ENCODE assay signal across 1 cellular context in the genomic region with DNA sequence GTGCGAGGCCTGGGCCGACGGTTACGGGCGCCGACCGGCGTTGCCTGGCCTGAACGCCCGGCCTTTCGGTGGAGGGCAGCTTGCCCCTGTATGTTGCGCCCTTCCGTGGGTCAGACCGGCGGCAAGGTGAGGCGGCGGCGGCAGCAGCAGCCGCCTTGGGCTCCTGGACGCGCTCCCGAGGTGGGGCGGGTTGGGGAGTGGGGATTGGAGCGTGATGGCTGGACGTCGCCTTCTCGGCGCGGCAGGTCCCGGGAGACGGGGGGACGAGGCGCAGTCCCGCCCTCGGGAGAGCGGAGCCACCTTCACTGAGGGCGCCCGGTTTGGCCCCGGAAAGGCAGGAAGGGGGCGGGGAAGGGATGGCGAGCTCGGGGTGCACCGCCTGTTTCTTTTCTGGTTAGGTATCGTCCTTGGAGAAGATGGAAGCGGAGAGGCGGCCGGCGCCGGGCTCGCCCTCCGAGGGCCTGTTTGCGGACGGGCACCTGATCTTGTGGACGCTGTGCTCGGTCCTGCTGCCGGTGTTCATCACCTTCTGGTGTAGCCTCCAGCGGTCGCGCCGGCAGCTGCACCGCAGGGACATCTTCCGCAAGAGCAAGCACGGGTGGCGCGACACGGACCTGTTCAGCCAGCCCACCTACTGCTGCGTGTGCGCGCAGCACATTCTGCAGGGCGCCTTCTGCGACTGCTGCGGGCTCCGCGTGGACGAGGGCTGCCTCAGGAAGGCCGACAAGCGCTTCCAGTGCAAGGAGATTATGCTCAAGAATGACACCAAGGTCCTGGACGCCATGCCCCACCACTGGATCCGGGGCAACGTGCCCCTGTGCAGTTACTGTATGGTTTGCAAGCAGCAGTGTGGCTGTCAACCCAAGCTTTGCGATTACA.
TF ChIP-seq lines count a peak whose summit lies in the region.

No MANE protein-coding gene starts in this region.

TF ChIP-seq in HepG2, 621 proteins besides CTCF, POLR2A, EP300 and RAD21 (continued from another document and continues in another):
- TF ChIP-seq, protein P1, sequence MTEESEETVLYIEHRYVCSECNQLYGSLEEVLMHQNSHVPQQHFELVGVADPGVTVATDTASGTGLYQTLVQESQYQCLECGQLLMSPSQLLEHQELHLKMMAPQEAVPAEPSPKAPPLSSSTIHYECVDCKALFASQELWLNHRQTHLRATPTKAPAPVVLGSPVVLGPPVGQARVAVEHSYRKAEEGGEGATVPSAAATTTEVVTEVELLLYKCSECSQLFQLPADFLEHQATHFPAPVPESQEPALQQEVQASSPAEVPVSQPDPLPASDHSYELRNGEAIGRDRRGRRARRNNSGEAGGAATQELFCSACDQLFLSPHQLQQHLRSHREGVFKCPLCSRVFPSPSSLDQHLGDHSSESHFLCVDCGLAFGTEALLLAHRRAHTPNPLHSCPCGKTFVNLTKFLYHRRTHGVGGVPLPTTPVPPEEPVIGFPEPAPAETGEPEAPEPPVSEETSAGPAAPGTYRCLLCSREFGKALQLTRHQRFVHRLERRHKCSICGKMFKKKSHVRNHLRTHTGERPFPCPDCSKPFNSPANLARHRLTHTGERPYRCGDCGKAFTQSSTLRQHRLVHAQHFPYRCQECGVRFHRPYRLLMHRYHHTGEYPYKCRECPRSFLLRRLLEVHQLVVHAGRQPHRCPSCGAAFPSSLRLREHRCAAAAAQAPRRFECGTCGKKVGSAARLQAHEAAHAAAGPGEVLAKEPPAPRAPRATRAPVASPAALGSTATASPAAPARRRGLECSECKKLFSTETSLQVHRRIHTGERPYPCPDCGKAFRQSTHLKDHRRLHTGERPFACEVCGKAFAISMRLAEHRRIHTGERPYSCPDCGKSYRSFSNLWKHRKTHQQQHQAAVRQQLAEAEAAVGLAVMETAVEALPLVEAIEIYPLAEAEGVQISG (CRISPR knock-in tag; IDR thresholded peaks at IDR 0.05), result peak; percentile 43; the same call in 1 of the 2 replicates
- peak; percentile 26; the same call in 1 of the 2 replicates for TF ChIP-seq HOXA3 (CRISPR knock-in tag; IDR thresholded peaks at IDR 0.05)
- TF ChIP-seq HINFP (CRISPR knock-in tag; IDR thresholded peaks at IDR 0.05; ENCODE audit: low read depth), result 0 out of 2 replicates have a peak, but pooled peaks have one; percentile 17
- no peak for TF ChIP-seq ZNF260 (CRISPR knock-in tag; IDR thresholded peaks at IDR 0.05; ENCODE audit: borderline replicate concordance, low read depth)
- TF ChIP-seq, protein P2, sequence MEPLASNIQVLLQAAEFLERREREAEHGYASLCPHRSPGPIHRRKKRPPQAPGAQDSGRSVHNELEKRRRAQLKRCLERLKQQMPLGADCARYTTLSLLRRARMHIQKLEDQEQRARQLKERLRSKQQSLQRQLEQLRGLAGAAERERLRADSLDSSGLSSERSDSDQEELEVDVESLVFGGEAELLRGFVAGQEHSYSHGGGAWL (CRISPR knock-in tag; IDR thresholded peaks at IDR 0.05), result no peak
- TF ChIP-seq ZGPAT (CRISPR knock-in tag; IDR thresholded peaks at IDR 0.05), result peak; percentile 17; the same call in 1 of the 2 replicates
- TF ChIP-seq, protein P3, sequence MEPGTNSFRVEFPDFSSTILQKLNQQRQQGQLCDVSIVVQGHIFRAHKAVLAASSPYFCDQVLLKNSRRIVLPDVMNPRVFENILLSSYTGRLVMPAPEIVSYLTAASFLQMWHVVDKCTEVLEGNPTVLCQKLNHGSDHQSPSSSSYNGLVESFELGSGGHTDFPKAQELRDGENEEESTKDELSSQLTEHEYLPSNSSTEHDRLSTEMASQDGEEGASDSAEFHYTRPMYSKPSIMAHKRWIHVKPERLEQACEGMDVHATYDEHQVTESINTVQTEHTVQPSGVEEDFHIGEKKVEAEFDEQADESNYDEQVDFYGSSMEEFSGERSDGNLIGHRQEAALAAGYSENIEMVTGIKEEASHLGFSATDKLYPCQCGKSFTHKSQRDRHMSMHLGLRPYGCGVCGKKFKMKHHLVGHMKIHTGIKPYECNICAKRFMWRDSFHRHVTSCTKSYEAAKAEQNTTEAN (CRISPR knock-in tag; conservative IDR thresholded peaks at IDR 0.05), result no peak
- 0 out of 2 replicates have a peak, but pooled peaks have one; percentile 16 for TF ChIP-seq BRCA1 (CRISPR knock-in tag; IDR thresholded peaks at IDR 0.05)
- TF ChIP-seq ZNF605 (CRISPR knock-in tag; IDR thresholded peaks at IDR 0.05), result peak; percentile 79
- peak; percentile 17; the same call in 1 of the 2 replicates for TF ChIP-seq ELF1 (CRISPR knock-in tag; IDR thresholded peaks at IDR 0.05)
- TF ChIP-seq BRD4 (CRISPR knock-in tag; IDR thresholded peaks at IDR 0.05), result peak; percentile 50
- TF ChIP-seq, protein P4, sequence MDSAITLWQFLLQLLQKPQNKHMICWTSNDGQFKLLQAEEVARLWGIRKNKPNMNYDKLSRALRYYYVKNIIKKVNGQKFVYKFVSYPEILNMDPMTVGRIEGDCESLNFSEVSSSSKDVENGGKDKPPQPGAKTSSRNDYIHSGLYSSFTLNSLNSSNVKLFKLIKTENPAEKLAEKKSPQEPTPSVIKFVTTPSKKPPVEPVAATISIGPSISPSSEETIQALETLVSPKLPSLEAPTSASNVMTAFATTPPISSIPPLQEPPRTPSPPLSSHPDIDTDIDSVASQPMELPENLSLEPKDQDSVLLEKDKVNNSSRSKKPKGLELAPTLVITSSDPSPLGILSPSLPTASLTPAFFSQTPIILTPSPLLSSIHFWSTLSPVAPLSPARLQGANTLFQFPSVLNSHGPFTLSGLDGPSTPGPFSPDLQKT (CRISPR knock-in tag; IDR thresholded peaks at IDR 0.05; ENCODE audit: borderline replicate concordance), result no peak
- 0 out of 2 replicates have a peak, but pooled peaks have one; percentile 51 for TF ChIP-seq KDM1A (CRISPR knock-in tag; IDR thresholded peaks at IDR 0.05)
- TF ChIP-seq SMAD1 (CRISPR knock-in tag; IDR thresholded peaks at IDR 0.05; ENCODE audit: borderline replicate concordance, low read depth), result no peak; the same call in 1 of the 2 replicates
- no peak for TF ChIP-seq ZNF136 (CRISPR knock-in tag; IDR thresholded peaks at IDR 0.05; ENCODE audit: low read depth)
- no peak; the same call in 1 of the 2 replicates for TF ChIP-seq SP4 (CRISPR knock-in tag; IDR thresholded peaks at IDR 0.05)
- TF ChIP-seq TAF1 (CRISPR knock-in tag; IDR thresholded peaks at IDR 0.05), result no peak
- no peak; the same call in 1 of the 2 replicates for TF ChIP-seq TSC22D2 (CRISPR knock-in tag; IDR thresholded peaks at IDR 0.05; ENCODE audit: borderline replicate concordance)
- TF ChIP-seq ARHGAP35 (CRISPR knock-in tag; IDR thresholded peaks at IDR 0.05; ENCODE audit: borderline replicate concordance), result peak; percentile 73; the same call in 1 of the 2 replicates
- no peak for TF ChIP-seq ATF6 (CRISPR knock-in tag; conservative IDR thresholded peaks at IDR 0.05)
- TF ChIP-seq KMT2B (CRISPR knock-in tag; IDR thresholded peaks at IDR 0.05), result peak; percentile 58; the same call in 1 of the 2 replicates
- TF ChIP-seq TBP (CRISPR knock-in tag; IDR thresholded peaks at IDR 0.05), result no peak
- peak; percentile 74 for TF ChIP-seq ZNF407 (CRISPR knock-in tag; IDR thresholded peaks at IDR 0.05; ENCODE audit: not compliant biosample characterization)
- no peak for TF ChIP-seq ZNF530 (CRISPR knock-in tag; IDR thresholded peaks at IDR 0.05; ENCODE audit: low read depth)
- TF ChIP-seq IRF1 (CRISPR knock-in tag; IDR thresholded peaks at IDR 0.05; ENCODE audit: low read depth), result 0 out of 2 replicates have a peak, but pooled peaks have one; percentile 19
- TF ChIP-seq TGIF2 (CRISPR knock-in tag; IDR thresholded peaks at IDR 0.05), result no peak; the same call in 1 of the 2 replicates
- TF ChIP-seq, protein P5, sequence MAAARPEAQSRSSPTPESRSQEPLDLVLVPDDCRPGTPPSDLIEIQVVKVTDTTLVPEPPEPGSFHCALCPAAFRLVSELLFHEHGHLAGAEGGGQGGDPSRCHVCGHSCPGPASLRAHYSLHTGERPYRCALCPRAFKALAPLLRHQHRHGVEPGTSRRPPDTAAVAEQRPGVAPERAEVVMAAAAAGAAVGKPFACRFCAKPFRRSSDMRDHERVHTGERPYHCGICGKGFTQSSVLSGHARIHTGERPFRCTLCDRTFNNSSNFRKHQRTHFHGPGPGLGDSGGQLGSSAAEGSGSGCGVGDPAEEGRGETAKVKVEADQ (CRISPR knock-in tag; IDR thresholded peaks at IDR 0.05; ENCODE audit: borderline replicate concordance), result no peak
